Comparison of ENCODE assay signal across 8 cellular contexts in genomic region chrX:130060122-130061069, GRCh38. TPM values are rescaled to one million over a fixed set of nuclear protein-coding genes. Genes with fewer than 3 reads are reported as not detected.
DNase-seq lines count a peak whose midpoint lies in the region; ATAC-seq and TF ChIP-seq lines count a peak whose summit lies in the region.

No MANE protein-coding gene starts in this region.

- H3K4me3 ChIP-seq in choroid plexus epithelial cell (ENCODE audit: low read depth, low read length), result peak overlapping the region; percentile 60

- ATAC-seq in GM18867 (IDR thresholded peaks at IDR 0.05; ENCODE audit: unreplicated experiment), result peak; percentile 90
- ATAC-seq in HG03103 (IDR thresholded peaks at IDR 0.05; ENCODE audit: low read depth, unreplicated experiment), result peak; percentile 82
- ATAC-seq in left colon, result peak; percentile 83

- intact Hi-C loops in left colon (cut with DNase I, micrococcal nuclease), result no loop called here

- peak; percentile 59 for TF ChIP-seq CTCF in choroid plexus epithelial cell (conservative IDR thresholded peaks at IDR 0.05; ENCODE audit: low read depth, low read length)

- DNase-seq in AG08396 (ENCODE audit: low spot score) (peak; percentile 93), NCI-H2196 treated with DMSO at 0.1 percent for 48 hours (lab: John Stamatoyannopoulos, UW; ENCODE audit: unreplicated experiment) (peak; percentile 52), choroid plexus epithelial cell (ENCODE audit: low read depth) (peak; percentile 60), left colon (peak; percentile 76 to 84)
- DNase-seq in activated CD4-positive, alpha-beta T cell treated with anti-CD3 and anti-CD28 coated beads for 1 hour, result peak; percentile 72
- peak; percentile 65 to 82 (median 70) for DNase-seq in stimulated activated CD4-positive, alpha-beta T cell treated with anti-CD3 and anti-CD28 coated beads, Interleukin-1b, Interleukin-23, amount 100 ng/mL, for 24 hours (ENCODE audit: low read depth in 4 of 4, low spot score in 1 of 4)

RNA-seq across cellular contexts. Expression of gene ELF4, which starts 49.9 kb away (rescaled TPM):
- 10 to 100 TPM; 39.8 to 61.9 TPM for total RNA-seq in left colon

Comparison
In these comparisons a context has a peak if more than half of its experiments do, and no peak if none do; other contexts are left out.
1. Peak in every context shown above with its lines: DNase-seq, ATAC-seq and H3K4me3 ChIP-seq.